25 cellular contexts compared by ENCODE assay signal in genomic region chr20:15823718-15824117, GRCh38.
"Had no signal": no experiment of that assay in that cellular context is flagged by ENCODE, and none has a peak within 500 bp of the region (broad histone marks: within the 10 kb centered on the region; RNA-seq: fewer than 3 reads in every experiment).

No MANE protein-coding gene starts in this region.

- DNase-seq: dermis blood vessel endothelial cell; effector memory CD4-positive, alpha-beta T cell; erythroblast; esophagus squamous epithelium; foreskin melanocyte; glutamatergic neuron; heart right ventricle; hypothalamus; immature natural killer cell; islet precursor cell; kidney glomerular epithelial cell; right cardiac atrium; sigmoid colon; stimulated activated CD4-positive, alpha-beta T cell treated with anti-CD3 and anti-CD28 coated beads, Interleukin-4, amount 100 ng/mL, for 4 hours; stimulated activated naive CD8-positive, alpha-beta T cell treated with anti-CD3 and anti-CD28 coated beads, Interleukin-15, Interleukin-2, amounts not matched to agents 100 U/mL and 50 U/mL, for 24 hours; substantia nigra; testis; tibial artery had no signal

- H3K27ac ChIP-seq: coronary artery, esophagus squamous epithelium, heart right ventricle, neutrophil, parathyroid adenoma, sigmoid colon, testis, tibial artery had no signal

- H3K36me3 ChIP-seq: esophagus squamous epithelium, heart right ventricle, neutrophil, sigmoid colon, tibial artery had no signal

- H3K4me1 ChIP-seq: esophagus squamous epithelium, heart right ventricle, parathyroid adenoma, sigmoid colon, testis, tibial artery had no signal

- H3K9me3 ChIP-seq: esophagus squamous epithelium, heart right ventricle, neutrophil, sigmoid colon, testis, tibial artery had no signal

- ATAC-seq: heart right ventricle; left lobe of liver; natural killer cell treated with Interleukin-12 subunit alpha and Interleukin-12 subunit beta and Interleukin-15 and Interleukin-18, amount 100 ng/mL, for 72 hours; right cardiac atrium; stimulated activated memory B cell treated with anti-CD40 and anti-IgM and Interleukin-4, amounts not matched to agents 10 μg/mL and 1 μg/mL and 100 μg/mL, for 72 hours; stimulated activated naive CD8-positive, alpha-beta T cell treated with anti-CD3 and anti-CD28 coated beads, Interleukin-15, Interleukin-2, amounts not matched to agents 100 U/mL and 50 U/mL, for 24 hours had no signal

- H3K4me3 ChIP-seq: coronary artery, esophagus squamous epithelium, heart right ventricle, lung, sigmoid colon, testis, tibial artery had no signal

- H3K27me3 ChIP-seq: esophagus squamous epithelium, heart right ventricle, neutrophil, sigmoid colon, testis, tibial artery had no signal
